In genomic region chr14:49894214-49895107, GRCh38 we compare ENCODE assay signal across 7 cellular contexts. TPM values are rescaled to one million over a fixed set of nuclear protein-coding genes. Genes with fewer than 3 reads are reported as not detected.
A peak's percentile ranks its signal among the peaks of the same experiment; 100 is the strongest.
DNase-seq lines count a peak whose midpoint lies in the region; TF ChIP-seq lines count a peak whose summit lies in the region.
"Not testable (repeated sequence)": the region's sequence is repeated elsewhere in the genome, so short reads cannot be mapped to it uniquely, and the experiment has no call there.

No MANE protein-coding gene starts in this region.

- H3K27ac ChIP-seq in cardiac muscle cell (peak overlapping the region; percentile 98), mucosa of rectum (ENCODE audit: low read depth in 2 of 2, low read length in 2 of 2) (peak overlapping the region; percentile 100), skeletal muscle tissue (ENCODE audit: low read depth, low read length) (peak overlapping the region; percentile 99)

- H3K9ac ChIP-seq in mucosa of rectum (ENCODE audit: low read depth in 1 of 2, low read length in 2 of 2) (peak overlapping the region; percentile 97 to 100), skeletal muscle tissue (ENCODE audit: low read depth in 1 of 3, low read length in 3 of 3) (peak overlapping the region; percentile 94 to 99 (median 95))

- H3K36me3 ChIP-seq in cardiac muscle cell: not testable (repeated sequence)
- H3K36me3 ChIP-seq in mucosa of rectum (ENCODE audit: control insufficient read depth in 2 of 2, insufficient read depth in 2 of 2, low read length in 2 of 2) (peaks cover 11 to 13% of the 10 kb centered on the region in 2 donors), skeletal muscle tissue (ENCODE audit: control insufficient read depth in 3 of 3, insufficient read depth in 3 of 3, low read length in 3 of 3) (peaks cover 2 to 12% (median 5%) of the 10 kb centered on the region in 3 donors)

- H3K9me3 Mint-ChIP-seq in activated CD4-positive, alpha-beta memory T cell treated with anti-CD3 and anti-CD28 coated beads, Interleukin-2, amount 10 ng/mL, durations not matched to agents 7 days and 5 days: not testable (repeated sequence)

- POLR2A ChIA-PET in activated CD4-positive, alpha-beta memory T cell treated with anti-CD3 and anti-CD28 coated beads, Interleukin-2, amount 10 ng/mL, durations not matched to agents 7 days and 5 days (lab: Charles Lee): interaction anchor here (0.7 to 4.0 kb wide), 33 partner anchors 9 to 274 kb away, joined by 3 to 174 read pairs (median 7); partner anchors contain the start of genes NEMF and RPL36AL

- DNase-seq in GM12865 (ENCODE audit: low read depth); NB4 (ENCODE audit: low read depth); activated CD4-positive, alpha-beta memory T cell treated with anti-CD3 and anti-CD28 coated beads, Interleukin-2, amount 10 ng/mL, durations not matched to agents 7 days and 5 days; cardiac fibroblast (ENCODE audit: low read depth in 2 of 2); cardiac muscle cell (ENCODE audit: low read depth in 1 of 2, low spot score in 1 of 2): not testable (repeated sequence)

- peak overlapping the region; percentile 96 for H3K4me3 Mint-ChIP-seq in activated CD4-positive, alpha-beta memory T cell treated with anti-CD3 and anti-CD28 coated beads, Interleukin-2, amount 10 ng/mL, durations not matched to agents 7 days and 5 days

- not testable (repeated sequence) for H3K9me3 ChIP-seq in cardiac muscle cell (ENCODE audit: low read depth); mucosa of rectum (ENCODE audit: control insufficient read depth in 2 of 2, low read length in 2 of 2); skeletal muscle tissue (ENCODE audit: control insufficient read depth in 3 of 3, low read length in 3 of 3)

- TF ChIP-seq POLR2A in NB4 (IDR thresholded peaks at IDR 0.05; ENCODE audit: extremely low read depth, insufficient read length): not testable (repeated sequence)

- H3K4me3 ChIP-seq in GM12865 (ENCODE audit: low read depth, low read length) (peak overlapping the region; percentile 67), NB4 (ENCODE audit: low read depth, low read length) (peak overlapping the region; percentile 97), cardiac fibroblast (replicated peaks in 1 of 2; ENCODE audit: low read depth in 2 of 2, low read length in 2 of 2) (peak overlapping the region; percentile 89 to 92), cardiac muscle cell (peak overlapping the region; percentile 98), mucosa of rectum (ENCODE audit: low read length in 2 of 2) (peak overlapping the region; percentile 95 to 96), skeletal muscle tissue (ENCODE audit: low read length in 3 of 3) (peak overlapping the region; percentile 83 to 97 (median 92))

- not testable (repeated sequence) for TF ChIP-seq CTCF in GM12865 (IDR thresholded peaks at IDR 0.05; ENCODE audit: insufficient read depth, low read depth, low read length, missing control alignments); NB4 (IDR thresholded peaks at IDR 0.05; ENCODE audit: low read depth, low read length); cardiac fibroblast (IDR thresholded peaks at IDR 0.05; ENCODE audit: low read depth, low read length); cardiac muscle cell (IDR thresholded peaks at IDR 0.05; ENCODE audit: low read depth, low read length)

- CTCF ChIA-PET in activated CD4-positive, alpha-beta memory T cell treated with anti-CD3 and anti-CD28 coated beads, Interleukin-2, amount 10 ng/mL, durations not matched to agents 7 days and 5 days (lab: Charles Lee): interaction anchor here (1.2 to 3.4 kb wide), 6 partner anchors 13 to 109 kb away, joined by 3 to 35 read pairs (median 6); no protein-coding TSS in a partner anchor

- peak overlapping the region; percentile 100 for H3K27ac Mint-ChIP-seq in activated CD4-positive, alpha-beta memory T cell treated with anti-CD3 and anti-CD28 coated beads, Interleukin-2, amount 10 ng/mL, durations not matched to agents 7 days and 5 days

- H3K36me3 Mint-ChIP-seq in activated CD4-positive, alpha-beta memory T cell treated with anti-CD3 and anti-CD28 coated beads, Interleukin-2, amount 10 ng/mL, durations not matched to agents 7 days and 5 days (ENCODE audit: low read depth): peaks cover 60% of the 10 kb centered on the region

- not testable (repeated sequence) for H3K27me3 Mint-ChIP-seq in activated CD4-positive, alpha-beta memory T cell treated with anti-CD3 and anti-CD28 coated beads, Interleukin-2, amount 10 ng/mL, durations not matched to agents 7 days and 5 days

- H3K4me1 Mint-ChIP-seq in activated CD4-positive, alpha-beta memory T cell treated with anti-CD3 and anti-CD28 coated beads, Interleukin-2, amount 10 ng/mL, durations not matched to agents 7 days and 5 days: peaks cover 34% of the 10 kb centered on the region

- H3K27me3 ChIP-seq in cardiac muscle cell; mucosa of rectum (ENCODE audit: control insufficient read depth in 2 of 2, insufficient read depth in 2 of 2, low read length in 2 of 2); skeletal muscle tissue (ENCODE audit: control insufficient read depth in 3 of 3, insufficient read depth in 3 of 3, low read length in 3 of 3): not testable (repeated sequence)

- peaks cover 41% of the 10 kb centered on the region for H3K4me1 ChIP-seq in cardiac muscle cell (ENCODE audit: low read depth)
- peaks cover 22 to 32% of the 10 kb centered on the region in 2 donors for H3K4me1 ChIP-seq in mucosa of rectum (ENCODE audit: control insufficient read depth in 2 of 2, insufficient read depth in 2 of 2, low read length in 2 of 2)
- peaks cover 13 to 43% (median 20%) of the 10 kb centered on the region in 3 donors for H3K4me1 ChIP-seq in skeletal muscle tissue (ENCODE audit: control insufficient read depth in 3 of 3, insufficient read depth in 3 of 3, low read length in 3 of 3)

RNA-seq across cellular contexts. Expression of gene ARF6, which starts 1.6 kb away (rescaled TPM):
- total RNA-seq in activated CD4-positive, alpha-beta memory T cell treated with anti-CD3 and anti-CD28 coated beads, Interleukin-2, amount 10 ng/mL, durations not matched to agents 7 days and 5 days: 100 to 1,000 TPM; 198 to 199 TPM
- total RNA-seq in cardiac muscle cell (22.5 and 23.3 TPM in 2 replicates), skeletal muscle tissue (24.5 TPM)
- polyA plus RNA-seq in cardiac muscle cell: 27.8 and 28.4 TPM in 2 replicates

RNA-seq across cellular contexts. Expression of gene NEMF, which starts 41.9 kb away (rescaled TPM):
- 10 to 100 TPM; 64.7 to 73.3 TPM for total RNA-seq in activated CD4-positive, alpha-beta memory T cell treated with anti-CD3 and anti-CD28 coated beads, Interleukin-2, amount 10 ng/mL, durations not matched to agents 7 days and 5 days
- 33.9 and 43.9 TPM in 2 replicates for total RNA-seq in cardiac muscle cell
- 71.9 and 80.5 TPM in 2 replicates for polyA plus RNA-seq in cardiac muscle cell
- total RNA-seq in skeletal muscle tissue: 46.4 TPM
